11 cellular contexts compared by ENCODE assay signal in the genomic region with DNA sequence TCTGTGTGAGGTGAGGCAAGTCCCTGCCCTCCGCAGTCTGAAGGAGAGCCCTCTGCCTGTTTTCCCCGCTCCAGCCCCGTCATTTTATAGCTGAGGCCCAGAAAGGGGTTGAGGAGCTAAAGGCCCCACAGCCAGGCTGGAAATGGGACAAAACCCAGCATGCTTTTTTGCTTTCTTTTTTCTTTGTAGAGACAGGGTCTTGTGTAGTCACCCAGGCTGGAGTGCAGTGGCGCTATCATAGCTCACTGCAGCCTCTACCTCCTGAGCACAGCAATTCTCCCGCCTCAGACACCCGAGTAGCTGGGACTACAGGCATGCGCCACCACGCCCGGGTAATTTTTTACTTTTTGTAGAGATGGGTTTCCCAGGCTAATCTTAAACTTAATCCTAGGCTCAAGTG. TPM values are rescaled to one million over a fixed set of nuclear protein-coding genes. Genes with fewer than 3 reads are reported as not detected.
DNase-seq lines count a peak whose midpoint lies in the region; ATAC-seq, FAIRE-seq and TF ChIP-seq lines count a peak whose summit lies in the region.
"Had no signal": no experiment of that assay in that cellular context is flagged by ENCODE, and none has a peak within 500 bp of the region (broad histone marks: within the 10 kb centered on the region; RNA-seq: fewer than 3 reads in every experiment).

No MANE protein-coding gene starts in this region.

- TF ChIP-seq EP300 in HepG2 (IDR thresholded peaks at IDR 0.05; ENCODE audit: low read depth in 2 of 2, low read length in 2 of 2) (no peak), HepG2 (CRISPR knock-in tag; IDR thresholded peaks at IDR 0.05; ENCODE audit: borderline replicate concordance) (no peak)

- DNase-seq in DMS53 (lab: John Stamatoyannopoulos, UW) (peak; percentile 24), DMS53 treated with DMSO at 0.1 percent for 48 hours (lab: John Stamatoyannopoulos, UW; ENCODE audit: unreplicated experiment) (no peak), RWPE1 (ENCODE audit: low spot score) (no peak), HepG2 (ENCODE audit: low spot score) (no peak), left lobe of liver (ENCODE audit: low spot score) (no peak)
- no peak for DNase-seq in stimulated activated effector memory CD8-positive, alpha-beta T cell treated with anti-CD3 and anti-CD28 coated beads, Interleukin-12 subunit alpha, Interleukin-12 subunit beta, amount 100 ng/mL, for 72 hours (ENCODE audit: low spot score in 2 of 2)
- DNase-seq: NCI-H2227 treated with DMSO at 0.1 percent for 48 hours; stimulated activated naive B cell treated with anti-CD40 and anti-IgM and Interleukin-4, amounts not matched to agents 10 μg/mL and 1 μg/mL and 100 μg/mL, for 72 hours; T-helper 2 cell had no signal

- peak overlapping the region; percentile 18; the same call in 1 of the 2 replicates for H3K9ac ChIP-seq in HepG2 (ENCODE audit: insufficient read depth, low read depth, low read length)

- no peaks in the 10 kb centered on the region for H4K20me1 ChIP-seq in HepG2 (ENCODE audit: insufficient read depth, low read length)

- intact Hi-C loops in HepG2 (cut with micrococcal nuclease; ENCODE audit: unreplicated experiment), result no loop called here

- H3K27ac ChIP-seq in RWPE1, result peak overlapping the region; percentile 46
- H3K27ac ChIP-seq in HepG2 (ENCODE audit: extremely low read length, insufficient read depth, low read length), result no peak overlapping the region

- no TSS peak for BruUV-seq in HepG2 (replicated peaks; lab: Mats Ljungman, UMichigan)

- H3K9me3 ChIP-seq in HepG2 (ENCODE audit: low read length), result no peaks in the 10 kb centered on the region

- peak overlapping the region; percentile 17 to 67 (median 29); a peak in 5 of 6 replicates for H3K4me3 ChIP-seq in HepG2 (replicated peaks in 1 of 3; ENCODE audit: insufficient read depth in 1 of 3, low read depth in 2 of 3, low read length in 3 of 3)

- peak; percentile 49 for FAIRE-seq in HepG2 (lab: Jason Lieb, UNC)

- no peak overlapping the region for H2AFZ ChIP-seq in HepG2 (ENCODE audit: low read length)

- no peak for TF ChIP-seq RAD21 in HepG2 (CRISPR knock-in tag; IDR thresholded peaks at IDR 0.05)

- 4% methylated on average over 9 of the region's 9 CpGs for WGBS in HepG2 (ENCODE audit: low lambda C conversion rate)

- H3K4me3 Mint-ChIP-seq in stimulated activated effector memory CD8-positive, alpha-beta T cell treated with anti-CD3 and anti-CD28 coated beads, Interleukin-12 subunit alpha, Interleukin-12 subunit beta, amount 100 ng/mL, for 72 hours, result no peak overlapping the region
- H3K4me3 Mint-ChIP-seq: stimulated activated naive B cell treated with anti-CD40 and anti-IgM and Interleukin-4, amounts not matched to agents 10 μg/mL and 1 μg/mL and 100 μg/mL, for 72 hours had no signal

- no peak for TF ChIP-seq POLR2A in HepG2 (IDR thresholded peaks at IDR 0.05; ENCODE audit: insufficient read depth in 1 of 2, low read depth in 2 of 2, low read length in 2 of 2)

- POLR2A ChIA-PET in RWPE1 (lab: Yijun Ruan, JAX; ENCODE audit: low non-redundant PET) (interaction anchor here (0.7 kb wide), 1 partner anchor 11 kb away, joined by 3 read pairs; the partner anchor contains the start of gene LITAF), HepG2 (lab: Yijun Ruan, JAX) (interaction anchor here (0.8 to 2.7 kb wide), 6 partner anchors 11 to 42 kb away, joined by 3 to 14 read pairs (median 4); partner anchors contain the start of gene LITAF)

- peak overlapping the region; percentile 70 for H3K4me2 ChIP-seq in HepG2 (ENCODE audit: low read depth, low read length)

- no peaks in the 10 kb centered on the region for H3K79me2 ChIP-seq in HepG2 (ENCODE audit: insufficient read depth, low read length)

- H3K27me3 ChIP-seq in HepG2 (ENCODE audit: control insufficient read depth in 1 of 2, insufficient read depth in 2 of 2, low read length in 2 of 2), result peaks cover 9 to 60% of the 10 kb centered on the region in 2 experiments

- peaks cover 16% of the 10 kb centered on the region for H3K4me1 Mint-ChIP-seq in stimulated activated effector memory CD8-positive, alpha-beta T cell treated with anti-CD3 and anti-CD28 coated beads, Interleukin-12 subunit alpha, Interleukin-12 subunit beta, amount 100 ng/mL, for 72 hours

- ATAC-seq in HepG2, result peak; percentile 84
- no peak for ATAC-seq in stimulated activated effector memory CD8-positive, alpha-beta T cell treated with anti-CD3 and anti-CD28 coated beads, Interleukin-12 subunit alpha, Interleukin-12 subunit beta, amount 100 ng/mL, for 72 hours
- no peak for ATAC-seq in HG03108 (IDR thresholded peaks at IDR 0.05; ENCODE audit: unreplicated experiment)
- no peak for ATAC-seq in HG02571 (IDR thresholded peaks at IDR 0.05; ENCODE audit: unreplicated experiment)
- no peak for ATAC-seq in left lobe of liver

- in situ Hi-C loops in HepG2 (cut with HindIII; ENCODE audit: extremely low pct_ligation_motif_present, low pct_unique_long_range_greater_than_20kb), result no loop called here

- H3K4me1 ChIP-seq in HepG2 (ENCODE audit: insufficient read depth, low read length), result peaks cover 65% of the 10 kb centered on the region

- H3K9me3 Mint-ChIP-seq in stimulated activated effector memory CD8-positive, alpha-beta T cell treated with anti-CD3 and anti-CD28 coated beads, Interleukin-12 subunit alpha, Interleukin-12 subunit beta, amount 100 ng/mL, for 72 hours, result no peaks in the 10 kb centered on the region
- H3K9me3 Mint-ChIP-seq: stimulated activated naive B cell treated with anti-CD40 and anti-IgM and Interleukin-4, amounts not matched to agents 10 μg/mL and 1 μg/mL and 100 μg/mL, for 72 hours had no signal

- H3K36me3 Mint-ChIP-seq in stimulated activated effector memory CD8-positive, alpha-beta T cell treated with anti-CD3 and anti-CD28 coated beads, Interleukin-12 subunit alpha, Interleukin-12 subunit beta, amount 100 ng/mL, for 72 hours, result no peaks in the 10 kb centered on the region
- H3K36me3 Mint-ChIP-seq: stimulated activated naive B cell treated with anti-CD40 and anti-IgM and Interleukin-4, amounts not matched to agents 10 μg/mL and 1 μg/mL and 100 μg/mL, for 72 hours had no signal

- TF ChIP-seq CTCF in RWPE1 (conservative IDR thresholded peaks at IDR 0.05; ENCODE audit: low read depth) (no peak), HepG2 (CRISPR knock-in tag; IDR thresholded peaks at IDR 0.05) (peak; percentile 53)

- peak overlapping the region; percentile 67 for H3K27ac Mint-ChIP-seq in stimulated activated effector memory CD8-positive, alpha-beta T cell treated with anti-CD3 and anti-CD28 coated beads, Interleukin-12 subunit alpha, Interleukin-12 subunit beta, amount 100 ng/mL, for 72 hours

- CTCF ChIA-PET in RWPE1 (lab: Yijun Ruan, JAX) (interaction anchor here (0.6 kb wide), 1 partner anchor 119 kb away, joined by 4 read pairs; no protein-coding TSS in a partner anchor), HepG2 (lab: Yijun Ruan, JAX; ENCODE audit: low intra/inter-chr PET ratio, low total read pairs) (interaction anchor here (1.1 kb wide), 1 partner anchor 66 kb away, joined by 4 read pairs; no protein-coding TSS in a partner anchor)

- no peaks in the 10 kb centered on the region for H3K36me3 ChIP-seq in HepG2 (replicated peaks in 1 of 2; ENCODE audit: control insufficient read depth in 1 of 2, insufficient read depth in 2 of 2, low read length in 2 of 2)

TF ChIP-seq in HepG2, 621 proteins besides CTCF, POLR2A, EP300 and RAD21 (continues in another document):
- TF ChIP-seq ZMYM2 (CRISPR knock-in tag; IDR thresholded peaks at IDR 0.05), result 0 out of 2 replicates have a peak, but pooled peaks have one; percentile 6
- TF ChIP-seq ZNF292 (CRISPR knock-in tag; IDR thresholded peaks at IDR 0.05; ENCODE audit: borderline replicate concordance, low read depth), result peak; percentile 56; the same call in 1 of the 2 replicates
- 0 out of 2 replicates have a peak, but pooled peaks have one; percentile 38 for TF ChIP-seq HOXD1 (CRISPR knock-in tag; IDR thresholded peaks at IDR 0.05)
- peak; percentile 16 for TF ChIP-seq ZNF501 (CRISPR knock-in tag; IDR thresholded peaks at IDR 0.05)
- TF ChIP-seq, protein P1, sequence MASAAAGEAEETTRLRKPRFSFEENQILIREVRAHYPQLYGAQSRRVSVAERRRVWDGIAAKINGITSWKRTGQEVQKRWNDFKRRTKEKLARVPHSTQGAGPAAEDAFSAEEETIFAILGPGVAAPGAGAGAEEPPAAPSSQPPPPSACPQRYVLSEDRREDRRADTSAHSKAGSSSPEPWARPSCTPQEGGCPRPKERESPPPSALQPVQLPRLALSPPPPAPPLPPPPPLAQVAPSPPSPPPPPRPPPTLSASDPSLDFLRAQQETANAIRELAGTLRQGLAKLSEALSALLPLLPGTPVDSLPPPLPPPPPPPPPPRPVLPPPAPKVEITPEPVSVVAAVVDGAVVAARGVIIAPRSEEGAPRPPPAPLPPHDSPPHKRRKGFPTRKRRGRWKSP (CRISPR knock-in tag; IDR thresholded peaks at IDR 0.05), result peak; percentile 31; the same call in 1 of the 2 replicates
- no peak for TF ChIP-seq IKZF4 (CRISPR knock-in tag; IDR thresholded peaks at IDR 0.05; ENCODE audit: borderline replicate concordance, low read depth, not compliant biosample characterization)
- no peak for TF ChIP-seq TCF12 (IDR thresholded peaks at IDR 0.05)
- TF ChIP-seq TCF12 (CRISPR knock-in tag; IDR thresholded peaks at IDR 0.05), result 0 out of 2 replicates have a peak, but pooled peaks have one; percentile 55

RNA-seq across cellular contexts. Expression of gene LITAF, which starts 11.0 kb away (rescaled TPM):
- 141 and 186 TPM in 2 replicates for total RNA-seq in HepG2 (2016; rRNA removed; fragmentation: Illumina TruSeq; extraction: Trizol)
- total RNA-seq in HepG2 (2016; cell fraction: cytosol; rRNA removed; fragmentation: Illumina TruSeq; extraction: Trizol; ENCODE audit: low read depth), result 30.0 and 32.3 TPM in 2 replicates
- 139 and 174 TPM in 2 replicates for total RNA-seq in HepG2 (2016; cell fraction: insoluble cytoplasmic fraction; rRNA removed; fragmentation: Illumina TruSeq; extraction: Trizol)
- 118 and 119 TPM in 2 replicates for total RNA-seq in HepG2 (2016; cell fraction: membrane; rRNA removed; fragmentation: Illumina TruSeq; extraction: Trizol)
- total RNA-seq in HepG2 (2016; cell fraction: nucleus; rRNA removed; fragmentation: Illumina TruSeq; extraction: Trizol), result 60.6 and 72.1 TPM in 2 replicates
- 80.1 and 95.5 TPM in 2 replicates for polyA plus RNA-seq in HepG2 (2011; rRNA removed)
- 121 and 137 TPM in 2 replicates for polyA plus RNA-seq in HepG2 (2011; cell fraction: cytosol; rRNA removed)
- 61.9 and 67.8 TPM in 2 replicates for polyA plus RNA-seq in HepG2 (2011; cell fraction: nucleus; rRNA removed)
- 113 and 128 TPM in 2 replicates for polyA plus RNA-seq in HepG2 (2012)
- 48.2 and 51.8 TPM in 2 replicates for polyA plus RNA-seq in HepG2 (2016; cell fraction: cytosol; fragmentation: Illumina TruSeq; extraction: Trizol; ENCODE audit: low read depth)
- 322 and 369 TPM in 2 replicates for polyA plus RNA-seq in HepG2 (2016; cell fraction: insoluble cytoplasmic fraction; fragmentation: Illumina TruSeq; extraction: Trizol; ENCODE audit: low read depth)
- 139 and 153 TPM in 2 replicates for polyA plus RNA-seq in HepG2 (2016; cell fraction: membrane; fragmentation: Illumina TruSeq; extraction: Trizol; ENCODE audit: low read depth)
- 125 and 129 TPM in 2 replicates for polyA plus RNA-seq in HepG2 (2016; cell fraction: nucleus; fragmentation: Illumina TruSeq; extraction: Trizol; ENCODE audit: insufficient read depth, low read depth)
- 155 and 250 TPM in 2 replicates for polyA minus RNA-seq in HepG2 (2011; rRNA and poly(A)+ RNA removed; ENCODE audit: low replicate concordance)
- polyA minus RNA-seq in HepG2 (2011; cell fraction: cytosol; rRNA and poly(A)+ RNA removed), result 71.1 and 86.5 TPM in 2 replicates
- 45.8 and 58.4 TPM in 2 replicates for polyA minus RNA-seq in HepG2 (2011; cell fraction: nucleus; rRNA and poly(A)+ RNA removed)
- 47.0 TPM for total RNA-seq in left lobe of liver
